26 cellular contexts compared by ENCODE assay signal in the genomic region with DNA sequence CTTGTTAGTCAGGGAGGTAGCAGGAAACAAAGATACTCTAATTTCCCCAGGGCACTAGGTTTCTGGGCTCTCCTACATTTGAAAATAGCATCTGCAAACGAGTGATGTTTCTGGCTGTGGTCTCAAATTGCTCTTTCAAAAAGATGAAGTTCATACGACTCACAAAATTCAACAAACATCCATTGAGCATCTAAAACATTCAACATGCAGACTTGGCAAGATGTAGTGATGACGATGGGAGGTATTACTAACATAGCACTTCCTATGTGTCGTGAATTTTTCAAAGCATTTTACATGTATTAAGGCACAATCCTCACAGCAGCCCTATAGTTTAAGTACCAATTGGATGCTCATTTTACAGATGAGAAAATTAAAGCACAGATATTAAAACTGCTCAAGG. TPM values are rescaled to one million over a fixed set of nuclear protein-coding genes. Genes with fewer than 3 reads are reported as not detected.
"Had no signal": no experiment of that assay in that cellular context is flagged by ENCODE, and none has a peak within 500 bp of the region (broad histone marks: within the 10 kb centered on the region; RNA-seq: fewer than 3 reads in every experiment).

No MANE protein-coding gene starts in this region.

- H3K36me3 Mint-ChIP-seq: stimulated activated effector memory CD8-positive, alpha-beta T cell treated with anti-CD3 and anti-CD28 coated beads, Interleukin-12 subunit alpha, Interleukin-12 subunit beta, amount 100 ng/mL, for 72 hours had no signal

- H3K27ac Mint-ChIP-seq: dendritic cell treated with granulocyte-macrophage colony-stimulating factor and Interleukin-4, amounts not matched to agents 40 ng/mL and 50 ng/mL, for 4 days; progenitor cell of endocrine pancreas; stimulated activated effector memory CD8-positive, alpha-beta T cell treated with anti-CD3 and anti-CD28 coated beads, Interleukin-12 subunit alpha, Interleukin-12 subunit beta, amount 100 ng/mL, for 72 hours; T-helper 17 cell had no signal

- H3K9me3 ChIP-seq: breast epithelium, esophagus muscularis mucosa, left lung, right atrium auricular region, thoracic aorta, upper lobe of right lung had no signal

- H3K4me3 ChIP-seq: breast epithelium, esophagus muscularis mucosa, left lung, right atrium auricular region, thoracic aorta, upper lobe of right lung had no signal

- ATAC-seq: left lung; stimulated activated effector memory CD8-positive, alpha-beta T cell treated with anti-CD3 and anti-CD28 coated beads, Interleukin-12 subunit alpha, Interleukin-12 subunit beta, amount 100 ng/mL, for 72 hours; T-helper 17 cell; upper lobe of right lung had no signal

- H3K27ac ChIP-seq: breast epithelium, esophagus muscularis mucosa, left lung, right atrium auricular region, thoracic aorta, upper lobe of right lung, VCaP had no signal

- H3K36me3 ChIP-seq: breast epithelium, esophagus muscularis mucosa, left lung, right atrium auricular region, thoracic aorta, upper lobe of right lung had no signal

- H3K4me3 Mint-ChIP-seq: dendritic cell treated with granulocyte-macrophage colony-stimulating factor and Interleukin-4, amounts not matched to agents 40 ng/mL and 50 ng/mL, for 4 days; stimulated activated effector memory CD8-positive, alpha-beta T cell treated with anti-CD3 and anti-CD28 coated beads, Interleukin-12 subunit alpha, Interleukin-12 subunit beta, amount 100 ng/mL, for 72 hours; T-helper 17 cell had no signal

- H3K9me3 Mint-ChIP-seq: dendritic cell treated with granulocyte-macrophage colony-stimulating factor and Interleukin-4, amounts not matched to agents 40 ng/mL and 50 ng/mL, for 4 days; stimulated activated effector memory CD8-positive, alpha-beta T cell treated with anti-CD3 and anti-CD28 coated beads, Interleukin-12 subunit alpha, Interleukin-12 subunit beta, amount 100 ng/mL, for 72 hours had no signal

- DNase-seq: activated CD4-positive, alpha-beta T cell treated with anti-CD3 and anti-CD28 coated beads, Interleukin-2, amount 50 U/mL, for 1 hour; activated CD4-positive, CD25-positive, alpha-beta regulatory T cell treated with anti-CD3 and anti-CD28 coated beads, Interleukin-2, amount 50 U/mL, for 72 hours; activated CD8-positive, alpha-beta memory T cell treated with anti-CD3 and anti-CD28 coated beads for 24 hours; activated CD8-positive, alpha-beta memory T cell treated with anti-CD3 and anti-CD28 coated beads, Interleukin-2, amount 50 U/mL, for 48 hours; activated effector memory CD4-positive, alpha-beta T cell treated with Interleukin-2 at 50 U/mL for 16 hours; activated naive CD4-positive, alpha-beta T cell treated with anti-CD3 and anti-CD28 coated beads, Interleukin-2, amount 50 U/mL, for 16 hours; activated T-cell treated with anti-CD3 and anti-CD28 coated beads, Interleukin-2, amount 50 U/mL, for 48 hours; aorta; effector CD8-positive, alpha-beta T cell; foreskin melanocyte; head of caudate nucleus; left lung; midbrain; occipital lobe; small intestine; stimulated activated CD4-positive, alpha-beta T cell treated with anti-CD3 and anti-CD28 coated beads, Interleukin-4, amount 100 ng/mL, for 24 hours; T-helper 17 cell; upper lobe of right lung had no signal

RNA-seq across cellular contexts. Expression of a gene that starts 5.2 kb away (rescaled TPM):
- total RNA-seq: T-helper 17 cell had no signal
